In the genomic region with DNA sequence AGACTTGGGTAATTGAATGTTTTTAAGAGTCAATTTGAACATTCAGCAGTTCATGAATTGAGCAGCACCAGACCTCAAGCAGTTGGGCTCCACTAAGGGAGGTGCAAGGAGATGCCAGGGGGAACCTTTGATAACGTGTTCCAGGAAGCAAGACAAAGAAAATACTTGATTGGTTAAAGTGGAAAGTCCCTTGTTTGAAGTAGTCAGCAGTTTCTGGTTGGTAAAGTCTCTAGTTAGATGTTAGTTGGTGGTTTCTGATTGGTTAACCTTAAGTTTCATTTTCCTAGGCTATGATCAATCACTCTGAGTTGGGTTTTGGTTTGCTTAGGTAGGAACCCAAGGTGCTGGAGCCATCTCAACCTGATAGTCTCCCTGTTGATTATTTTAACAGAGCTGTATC, we compare ENCODE assay signal across 8 cellular contexts. TPM values are rescaled to one million over a fixed set of nuclear protein-coding genes. Genes with fewer than 3 reads are reported as not detected.
DNase-seq lines count a peak whose midpoint lies in the region; ATAC-seq, FAIRE-seq and TF ChIP-seq lines count a peak whose summit lies in the region.

No MANE protein-coding gene starts in this region.

- FAIRE-seq in GM18507 (lab: Jason Lieb, UNC) (peak; percentile 92), small intestine (lab: Jason Lieb, UNC) (no peak)

- H3K36me3 ChIP-seq in small intestine (ENCODE audit: control insufficient read depth in 2 of 2, insufficient read depth in 2 of 2, low read length in 2 of 2): no peaks in the 10 kb centered on the region

- 0 to 8% (median 4%) methylated on average over 1 of the region's 1 CpG for WGBS in small intestine, 3 donors

- no peaks in the 10 kb centered on the region for H3K9me3 ChIP-seq in small intestine (ENCODE audit: control insufficient read depth, low read depth)

- no peak for TF ChIP-seq POLR2A in erythroblast (IDR thresholded peaks at IDR 0.05; ENCODE audit: low read length)

- no peaks in the 10 kb centered on the region for H3K27me3 ChIP-seq in small intestine (ENCODE audit: control insufficient read depth in 2 of 2, insufficient read depth in 2 of 2, low read length in 2 of 2)

- H3K27ac ChIP-seq in small intestine (ENCODE audit: low read depth in 1 of 2, low read length in 1 of 2): peak overlapping the region; percentile 4 to 52

- no peak overlapping the region for H3K4me3 ChIP-seq in small intestine (ENCODE audit: low read depth in 1 of 2, low read length in 2 of 2)

- ATAC-seq in HG02973 (IDR thresholded peaks at IDR 0.05; ENCODE audit: unreplicated experiment): peak; percentile 41

- DNase-seq in GM18507 (ENCODE audit: extremely low spot score, insufficient read length, low read depth) (no peak), small intestine (peak; percentile 59), NCI-H146 (lab: John Stamatoyannopoulos, UW) (no peak), erythroblast (lab: John Stamatoyannopoulos, UW) (no peak), DMS79 treated with DMSO at 0.1 percent for 48 hours (lab: John Stamatoyannopoulos, UW) (no peak), T1000 (lab: John Stamatoyannopoulos, UW) (no peak)
- peak; percentile 18 for DNase-seq in activated CD8-positive, alpha-beta memory T cell treated with anti-CD3 and anti-CD28 coated beads, Interleukin-2, amount 50 U/mL, for 4 hours

- H3K4me1 ChIP-seq in small intestine (ENCODE audit: control insufficient read depth in 2 of 2, insufficient read depth in 1 of 2, low read depth in 1 of 2, low read length in 1 of 2): peaks cover 0 to 2% of the 10 kb centered on the region in 2 donors

RNA-seq across cellular contexts. Expression of a gene that starts 4.0 kb away (rescaled TPM):
- polyA plus RNA-seq in small intestine: 1 to 10 TPM; 4.9 to 7.8 (median 7.6) TPM

Comparison
In these comparisons a context has a peak if more than half of its experiments do, and no peak if none do; other contexts are left out.
1. DNase-seq: peak in activated CD8-positive, alpha-beta memory T cell treated with anti-CD3 and anti-CD28 coated beads, Interleukin-2, amount 50 U/mL, for 4 hours (single experiment) and small intestine (single experiment); none in GM18507 (single experiment), NCI-H146 (single experiment), erythroblast (0 of 2), DMS79 treated with DMSO at 0.1 percent for 48 hours (single experiment) and T1000 (single experiment).